In genomic region chr6:34295721-34296120, GRCh38 we compare ENCODE assay signal across 9 cellular contexts. TPM values are rescaled to one million over a fixed set of nuclear protein-coding genes. Genes with fewer than 3 reads are reported as not detected.
DNase-seq lines count a peak whose midpoint lies in the region; ATAC-seq and TF ChIP-seq lines count a peak whose summit lies in the region.
"Had no signal": no experiment of that assay in that cellular context is flagged by ENCODE, and none has a peak within 500 bp of the region (broad histone marks: within the 10 kb centered on the region; RNA-seq: fewer than 3 reads in every experiment).

No MANE protein-coding gene starts in this region.

- TF ChIP-seq POLR2A in Peyer's patch (IDR thresholded peaks at IDR 0.05): no peak

- peak; percentile 60 for DNase-seq in GM13976 (ENCODE audit: low spot score)
- peak; percentile 74 for DNase-seq in glomerular visceral epithelial cell (ENCODE audit: extremely low spot score)
- DNase-seq in GF-D8 (lab: John Stamatoyannopoulos, UW): no peak
- DNase-seq in Peyer's patch: no peak
- no peak for DNase-seq in NCI-H1105 (lab: John Stamatoyannopoulos, UW)
- DNase-seq in globus pallidus (ENCODE audit: low spot score): no peak
- DNase-seq: stimulated activated CD4-positive, alpha-beta T cell treated with anti-CD3 and anti-CD28 coated beads, Interleukin-2, amount 100 ng/mL, for 24 hours had no signal

- no peaks in the 10 kb centered on the region for H3K27me3 ChIP-seq in Peyer's patch

- H3K9me3 ChIP-seq in Peyer's patch: no peaks in the 10 kb centered on the region

- no peaks in the 10 kb centered on the region for H3K4me1 ChIP-seq in Peyer's patch

- ATAC-seq in GM19467 (IDR thresholded peaks at IDR 0.05; ENCODE audit: unreplicated experiment): peak; percentile 80
- peak; percentile 90 for ATAC-seq in HG03354 (IDR thresholded peaks at IDR 0.05; ENCODE audit: poor library complexity, severe bottlenecking, unreplicated experiment)

- no peak overlapping the region for H3K4me3 ChIP-seq in Peyer's patch

- peaks cover 0 to 35% (median 0%) of the 10 kb centered on the region in 3 donors for H3K36me3 ChIP-seq in Peyer's patch

- in situ Hi-C loops in GM13976 (cut with MboI; ENCODE audit: low sequenced_read_pairs, unreplicated experiment): no loop called here

- H3K27ac ChIP-seq in Peyer's patch: no peak overlapping the region

- TF ChIP-seq CTCF in GM13976 (IDR thresholded peaks at IDR 0.05; ENCODE audit: borderline replicate concordance, control extremely low read depth, extremely low read depth, insufficient read depth, missing control alignments) (no peak), Peyer's patch (IDR thresholded peaks at IDR 0.05) (no peak)

RNA-seq across cellular contexts. Expression of gene SMIM29, which starts 46.9 kb away (rescaled TPM):
- total RNA-seq in Peyer's patch: 10 to 100 TPM in 3 of 4 donors, 1 to 10 TPM in 1; 8.9 to 30.5 (median 14.9) TPM

RNA-seq across cellular contexts. Expression of gene HMGA1, which starts 59.0 kb away (rescaled TPM):
- total RNA-seq in Peyer's patch: 100 to 1,000 TPM in 1 of 4 donors, 10 to 100 TPM in 3; 71.3 to 102 (median 90.7) TPM

Comparison
In these comparisons a context has a peak if more than half of its experiments do, and no peak if none do; other contexts are left out.
1. DNase-seq: peak in GM13976 (single experiment) and glomerular visceral epithelial cell (single experiment); none in GF-D8 (single experiment), Peyer's patch (0 of 3), NCI-H1105 (single experiment) and globus pallidus (single experiment).